In genomic region chr7:130841416-130841815, GRCh38 we compare ENCODE assay signal across 23 cellular contexts.
A peak's percentile ranks its signal among the peaks of the same experiment; 100 is the strongest.
DNase-seq lines count a peak whose midpoint lies in the region; ATAC-seq and TF ChIP-seq lines count a peak whose summit lies in the region.
"Had no signal": no experiment of that assay in that cellular context is flagged by ENCODE, and none has a peak within 500 bp of the region (broad histone marks: within the 10 kb centered on the region; RNA-seq: fewer than 3 reads in every experiment).

No MANE protein-coding gene starts in this region.

- H3K4me2 ChIP-seq in HCT116 (ENCODE audit: low read length), result no peak overlapping the region
- H3K4me2 ChIP-seq: GM23338 had no signal

- no peaks in the 10 kb centered on the region for H4K20me1 ChIP-seq in HCT116 (ENCODE audit: insufficient read depth)

- TF ChIP-seq POLR2A in HCT116 (IDR thresholded peaks at IDR 0.05; ENCODE audit: borderline replicate concordance, extremely low read depth, insufficient read depth, insufficient read length), result no peak
- TF ChIP-seq POLR2A in heart left ventricle (IDR thresholded peaks at IDR 0.05), result no peak

- peak overlapping the region in 1 of 3 donors; percentile 60 for H3K4me3 Mint-ChIP-seq in T-cell
- H3K4me3 Mint-ChIP-seq in memory B cell, result peak overlapping the region; percentile 64
- H3K4me3 Mint-ChIP-seq: activated CD4-positive, alpha-beta T cell treated with anti-CD3 and anti-CD28 coated beads for 36 hours; GM23338 had no signal

- peak overlapping the region; percentile 94 for H3K27ac ChIP-seq in HCT116 (ENCODE audit: low read depth, low read length)
- H3K27ac ChIP-seq in heart left ventricle, result no peak overlapping the region
- H3K27ac ChIP-seq: ascending aorta, epithelial cell of prostate, suprapubic skin, uterus had no signal

- H3K4me1 Mint-ChIP-seq in T-cell (peaks cover 7 to 19% (median 11%) of the 10 kb centered on the region in 3 donors), memory B cell (peaks cover 13% of the 10 kb centered on the region)
- H3K4me1 Mint-ChIP-seq: GM23338 had no signal

- ATAC-seq in HCT116 (no peak), T-cell (replicated peaks in 1 of 4) (peak; percentile 40 to 69 (median 42)), memory B cell (ENCODE audit: low read depth) (peak; percentile 90), heart left ventricle (no peak)
- no peak for ATAC-seq in activated CD4-positive, CD25-positive, alpha-beta regulatory T cell treated with anti-CD3 and anti-CD28 coated beads, Interleukin-2, amount 50 U/mL, for 24 hours
- ATAC-seq: activated CD4-positive, alpha-beta T cell treated with anti-CD3 and anti-CD28 coated beads for 36 hours; GM23338 had no signal

- no peak overlapping the region for H2AFZ ChIP-seq in HCT116 (ENCODE audit: low read depth, low read length, poor library complexity, severe bottlenecking)
- H2AFZ ChIP-seq: GM23338 had no signal

- no peak overlapping the region for H3K4me3 ChIP-seq in HCT116 (replicated peaks in 1 of 2; ENCODE audit: low read depth in 1 of 2, low read length in 2 of 2)
- no peak overlapping the region for H3K4me3 ChIP-seq in heart left ventricle
- no peak overlapping the region for H3K4me3 ChIP-seq in MG63
- H3K4me3 ChIP-seq: ascending aorta, GM23338, suprapubic skin, uterus had no signal

- H3K9me3 Mint-ChIP-seq in T-cell (no peaks in the 10 kb centered on the region), memory B cell (no peaks in the 10 kb centered on the region)
- H3K9me3 Mint-ChIP-seq: GM23338 had no signal

- H3K9me3 ChIP-seq in HCT116 (ENCODE audit: control insufficient read depth in 1 of 2, insufficient read depth in 1 of 2, low read depth in 1 of 2, low read length in 2 of 2) (no peaks in the 10 kb centered on the region), heart left ventricle (no peaks in the 10 kb centered on the region), MG63 (no peaks in the 10 kb centered on the region)
- H3K9me3 ChIP-seq: ascending aorta, BE2C, suprapubic skin, uterus had no signal

- H3K4me1 ChIP-seq in HCT116 (ENCODE audit: control insufficient read depth in 1 of 2, insufficient read depth in 2 of 2, low read length in 2 of 2), result peaks cover 44 to 95% of the 10 kb centered on the region in 2 experiments
- no peaks in the 10 kb centered on the region for H3K4me1 ChIP-seq in heart left ventricle
- H3K4me1 ChIP-seq: ascending aorta, BE2C, uterus had no signal

- H3K36me3 ChIP-seq in HCT116 (ENCODE audit: control insufficient read depth in 1 of 2, insufficient read depth in 2 of 2, low read length in 2 of 2) (no peaks in the 10 kb centered on the region; a peak in 1 of 4 replicates), heart left ventricle (no peaks in the 10 kb centered on the region), MG63 (no peaks in the 10 kb centered on the region)
- H3K36me3 ChIP-seq: ascending aorta, BE2C, suprapubic skin, uterus had no signal

- H3K27me3 Mint-ChIP-seq in T-cell (peaks cover 7 to 28% of the 10 kb centered on the region in 2 donors), memory B cell (peaks cover 6% of the 10 kb centered on the region)

- H3K79me2 ChIP-seq in HCT116 (ENCODE audit: insufficient read depth, low read length), result no peaks in the 10 kb centered on the region; the same call in 1 of the 2 replicates

- no TSS peak for BruUV-seq in HCT116 (replicated peaks; lab: Mats Ljungman, UMichigan)

- H3K27ac Mint-ChIP-seq in T-cell, result peak overlapping the region in 1 of 2 donors; percentile 24
- H3K27ac Mint-ChIP-seq in memory B cell, result peak overlapping the region; percentile 10
- H3K27ac Mint-ChIP-seq: activated CD4-positive, alpha-beta T cell treated with anti-CD3 and anti-CD28 coated beads for 36 hours; GM23338 had no signal

- H3K9me2 ChIP-seq in HCT116 (ENCODE audit: insufficient read depth), result no peaks in the 10 kb centered on the region

- POLR2A ChIA-PET in HCT116 (lab: Charles Lee), result no interaction called here
- POLR2A ChIA-PET in T-cell (lab: Charles Lee), result no interaction called here

- DNase-seq in NCI-H82 (lab: John Stamatoyannopoulos, UW), result peak; percentile 9
- DNase-seq in NCI-H82 treated with DMSO at 0.1 percent for 48 hours (lab: John Stamatoyannopoulos, UW; ENCODE audit: unreplicated experiment), result no peak
- no peak for DNase-seq in HCT116 (ENCODE audit: low read depth, low spot score)
- peak in 15 of 34 experiments; percentile 5 to 35 (median 11) for DNase-seq in T-cell
- peak in 1 of 2 donors; percentile 10 for DNase-seq in memory B cell (ENCODE audit: low spot score in 2 of 2)
- no peak for DNase-seq in heart left ventricle
- DNase-seq in MG63, result no peak
- DNase-seq: activated CD4-positive, alpha-beta T cell treated with anti-CD3 and anti-CD28 coated beads for 36 hours; BE2C; central memory CD4-positive, alpha-beta T cell; foreskin fibroblast; kidney glomerular epithelial cell; NCI-H1694 treated with DMSO at 0.1 percent for 48 hours; NCI-H345; retina; stimulated activated CD4-positive, alpha-beta T cell treated with anti-CD3 and anti-CD28 coated beads, Interleukin-4, amount 100 ng/mL, for 24 hours; T1000; uterus had no signal

- RAD21 ChIA-PET in HCT116 (lab: Charles Lee; ENCODE audit: low non-redundant PET in 1 of 2, low total read pairs in 2 of 2, uncharacterized antibody in 2 of 2, unreplicated experiment in 2 of 2), result interaction anchor here in 1 of 2 experiments (0.6 kb wide), 1 partner anchor 433 kb away, joined by 3 read pairs; no protein-coding TSS in a partner anchor

- H3K9ac ChIP-seq in HCT116 (ENCODE audit: low read length), result no peak overlapping the region

- TF ChIP-seq CTCF in HCT116 (IDR thresholded peaks at IDR 0.05 in 2 of 3, conservative IDR thresholded peaks at IDR 0.05 in 1 of 3; ENCODE audit: borderline replicate concordance in 1 of 3, insufficient read depth in 1 of 3, low read depth in 2 of 3, low read length in 2 of 3) (no peak), heart left ventricle (IDR thresholded peaks at IDR 0.05) (no peak)

- H3K36me3 Mint-ChIP-seq in T-cell, result no peaks in the 10 kb centered on the region
- H3K36me3 Mint-ChIP-seq in memory B cell, result no peaks in the 10 kb centered on the region

- 58 to 66% (median 65%) methylated on average over 7 of the region's 7 CpGs for WGBS in heart left ventricle, 4 donors

- TF ChIP-seq RAD21 in HCT116 (IDR thresholded peaks at IDR 0.05; ENCODE audit: low read depth), result no peak

- intact Hi-C loops in HCT116 (cut with micrococcal nuclease), result no loop called here
- intact Hi-C loops in heart left ventricle (cut with DNase I), result no loop called here

- CTCF ChIA-PET in HCT116 (lab: Charles Lee), result no interaction called here
- CTCF ChIA-PET in T-cell (lab: Charles Lee), result no interaction called here

- H3K27me3 ChIP-seq in HCT116 (ENCODE audit: insufficient read depth, low read length) (no peaks in the 10 kb centered on the region), heart left ventricle (no peaks in the 10 kb centered on the region), MG63 (no peaks in the 10 kb centered on the region)
- H3K27me3 ChIP-seq: ascending aorta, BE2C, suprapubic skin, uterus had no signal

TF ChIP-seq in HCT116, 20 proteins besides CTCF, POLR2A, EP300 and RAD21:
- TF ChIP-seq, protein P1, sequence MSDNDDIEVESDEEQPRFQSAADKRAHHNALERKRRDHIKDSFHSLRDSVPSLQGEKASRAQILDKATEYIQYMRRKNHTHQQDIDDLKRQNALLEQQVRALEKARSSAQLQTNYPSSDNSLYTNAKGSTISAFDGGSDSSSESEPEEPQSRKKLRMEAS (IDR thresholded peaks at IDR 0.05), result no peak
- TF ChIP-seq ZNF274 (IDR thresholded peaks at IDR 0.05; ENCODE audit: low read depth, low read length) (no peak), CBX3 (IDR thresholded peaks at IDR 0.05; ENCODE audit: low read depth) (no peak), SRF (IDR thresholded peaks at IDR 0.05; ENCODE audit: low read depth) (no peak), ZFX (IDR thresholded peaks at IDR 0.05) (no peak), ELF1 (IDR thresholded peaks at IDR 0.05; ENCODE audit: borderline replicate concordance, low read depth) (no peak), EZH2phosphoT487 (IDR thresholded peaks at IDR 0.05; ENCODE audit: borderline replicate concordance) (no peak), FOSL1 (IDR thresholded peaks at IDR 0.05; ENCODE audit: low read depth) (no peak)
- TF ChIP-seq, protein P2, sequence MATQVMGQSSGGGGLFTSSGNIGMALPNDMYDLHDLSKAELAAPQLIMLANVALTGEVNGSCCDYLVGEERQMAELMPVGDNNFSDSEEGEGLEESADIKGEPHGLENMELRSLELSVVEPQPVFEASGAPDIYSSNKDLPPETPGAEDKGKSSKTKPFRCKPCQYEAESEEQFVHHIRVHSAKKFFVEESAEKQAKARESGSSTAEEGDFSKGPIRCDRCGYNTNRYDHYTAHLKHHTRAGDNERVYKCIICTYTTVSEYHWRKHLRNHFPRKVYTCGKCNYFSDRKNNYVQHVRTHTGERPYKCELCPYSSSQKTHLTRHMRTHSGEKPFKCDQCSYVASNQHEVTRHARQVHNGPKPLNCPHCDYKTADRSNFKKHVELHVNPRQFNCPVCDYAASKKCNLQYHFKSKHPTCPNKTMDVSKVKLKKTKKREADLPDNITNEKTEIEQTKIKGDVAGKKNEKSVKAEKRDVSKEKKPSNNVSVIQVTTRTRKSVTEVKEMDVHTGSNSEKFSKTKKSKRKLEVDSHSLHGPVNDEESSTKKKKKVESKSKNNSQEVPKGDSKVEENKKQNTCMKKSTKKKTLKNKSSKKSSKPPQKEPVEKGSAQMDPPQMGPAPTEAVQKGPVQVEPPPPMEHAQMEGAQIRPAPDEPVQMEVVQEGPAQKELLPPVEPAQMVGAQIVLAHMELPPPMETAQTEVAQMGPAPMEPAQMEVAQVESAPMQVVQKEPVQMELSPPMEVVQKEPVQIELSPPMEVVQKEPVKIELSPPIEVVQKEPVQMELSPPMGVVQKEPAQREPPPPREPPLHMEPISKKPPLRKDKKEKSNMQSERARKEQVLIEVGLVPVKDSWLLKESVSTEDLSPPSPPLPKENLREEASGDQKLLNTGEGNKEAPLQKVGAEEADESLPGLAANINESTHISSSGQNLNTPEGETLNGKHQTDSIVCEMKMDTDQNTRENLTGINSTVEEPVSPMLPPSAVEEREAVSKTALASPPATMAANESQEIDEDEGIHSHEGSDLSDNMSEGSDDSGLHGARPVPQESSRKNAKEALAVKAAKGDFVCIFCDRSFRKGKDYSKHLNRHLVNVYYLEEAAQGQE (IDR thresholded peaks at IDR 0.05; ENCODE audit: low read depth), result no peak
- TF ChIP-seq, protein P3, sequence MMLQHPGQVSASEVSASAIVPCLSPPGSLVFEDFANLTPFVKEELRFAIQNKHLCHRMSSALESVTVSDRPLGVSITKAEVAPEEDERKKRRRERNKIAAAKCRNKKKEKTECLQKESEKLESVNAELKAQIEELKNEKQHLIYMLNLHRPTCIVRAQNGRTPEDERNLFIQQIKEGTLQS (IDR thresholded peaks at IDR 0.05), result no peak

Comparison
In these comparisons a context has a peak if more than half of its experiments do, and no peak if none do; other contexts are left out.
1. ATAC-seq: peak in T-cell (4 of 4) and memory B cell (single experiment); none in HCT116 (single experiment), heart left ventricle (0 of 4) and activated CD4-positive, CD25-positive, alpha-beta regulatory T cell treated with anti-CD3 and anti-CD28 coated beads, Interleukin-2, amount 50 U/mL, for 24 hours (0 of 2).